Comparison of ENCODE assay signal across 20 cellular contexts in genomic region chr10:132808568-132809236, GRCh38. TPM values are rescaled to one million over a fixed set of nuclear protein-coding genes. Genes with fewer than 3 reads are reported as not detected.
DNase-seq lines count a peak whose midpoint lies in the region; FAIRE-seq and TF ChIP-seq lines count a peak whose summit lies in the region.
"Had no signal": no experiment of that assay in that cellular context is flagged by ENCODE, and none has a peak within 500 bp of the region (broad histone marks: within the 10 kb centered on the region; RNA-seq: fewer than 3 reads in every experiment).

No MANE protein-coding gene starts in this region.

- H3K14ac ChIP-seq in H1 (ENCODE audit: insufficient read length), result no peak overlapping the region

- POLR2A ChIA-PET in activated CD4-positive, alpha-beta T cell treated with anti-CD3 and anti-CD28 coated beads, Interleukin-2, amount 10 ng/mL, durations not matched to agents 7 days and 5 days (lab: Charles Lee), result no interaction called here
- POLR2A ChIA-PET in H1 (lab: Charles Lee; ENCODE audit: partially characterized antibody), result interaction anchor here (0.9 to 1.2 kb wide), 2 partner anchors 33 to 62 kb away, joined by 3 read pairs; no protein-coding TSS in a partner anchor

- 0 out of 2 replicates have a peak overlapping the region, but pooled peaks have one; percentile 22 for H4K8ac ChIP-seq in H1 (ENCODE audit: extremely low read depth, insufficient read depth, low read length)

- H3K4me3 ChIP-seq in H1 (ENCODE audit: extremely low read depth in 1 of 4, insufficient read depth in 2 of 4, low read depth in 3 of 4, low read length in 4 of 4) (no peak overlapping the region), esophagus muscularis mucosa (no peak overlapping the region)
- H3K4me3 ChIP-seq: K562, SJCRH30 had no signal

- no peak for TF ChIP-seq CTCF in CD14-positive monocyte (IDR thresholded peaks at IDR 0.05)
- TF ChIP-seq CTCF in H1 (IDR thresholded peaks at IDR 0.05; ENCODE audit: control extremely low read depth in 1 of 3, insufficient read depth in 1 of 3, low read depth in 1 of 3, low read length in 3 of 3), result no peak
- TF ChIP-seq CTCF in esophagus muscularis mucosa (IDR thresholded peaks at IDR 0.05), result no peak

- H3K4me2 ChIP-seq in H1 (ENCODE audit: insufficient read depth in 1 of 2, low read depth in 2 of 2, low read length in 2 of 2), result no peak overlapping the region

- no peak overlapping the region for H3K27ac Mint-ChIP-seq in activated CD4-positive, alpha-beta T cell treated with anti-CD3 and anti-CD28 coated beads, Interleukin-2, amount 10 ng/mL, durations not matched to agents 24 days and 14 days
- no peak overlapping the region for H3K27ac Mint-ChIP-seq in activated CD4-positive, alpha-beta T cell treated with anti-CD3 and anti-CD28 coated beads, Interleukin-2, amount 10 ng/mL, durations not matched to agents 7 days and 5 days
- no peak overlapping the region for H3K27ac Mint-ChIP-seq in CD14-positive monocyte
- H3K27ac Mint-ChIP-seq: CD4-positive, alpha-beta memory T cell; HFFc6 had no signal

- H3K23me2 ChIP-seq in H1 (ENCODE audit: low read depth, low read length), result no peaks in the 10 kb centered on the region

- no peak for TF ChIP-seq EP300 in H1 (IDR thresholded peaks at IDR 0.05; ENCODE audit: borderline replicate concordance in 1 of 2, low read depth in 2 of 2, low read length in 2 of 2)
- TF ChIP-seq EP300 in esophagus muscularis mucosa (IDR thresholded peaks at IDR 0.05), result no peak

- no peak for FAIRE-seq in H1 (lab: Jason Lieb, UNC)
- FAIRE-seq: A204.1, H54, K562 had no signal

- H3K27ac ChIP-seq in H1 (ENCODE audit: low read depth, low read length) (no peak overlapping the region), esophagus muscularis mucosa (replicated peaks in 1 of 4) (no peak overlapping the region)
- H3K27ac ChIP-seq: SJCRH30 had no signal

- TF ChIP-seq RAD21 in H1 (IDR thresholded peaks at IDR 0.05 in 1 of 2, conservative IDR thresholded peaks at IDR 0.05 in 1 of 2; ENCODE audit: low read depth in 2 of 2, low read length in 2 of 2), result no peak

- whole genome bisulfite sequencing in H1 (ENCODE audit: extremely low coverage in 1 of 2, insufficient coverage in 1 of 2, insufficient read length in 1 of 2, insufficient replicate concordance in 2 of 2, low coverage in 1 of 2, low lambda C conversion rate in 2 of 2, missing lambda C conversion rate in 1 of 2), 2 experiments, result 90% methylated on average over 18 of the region's 33 CpGs; no CpG with 5 or more reads in 1 of the 2 experiments
- WGBS in esophagus muscularis mucosa, result 63% methylated on average over 19 of the region's 33 CpGs

- no peaks in the 10 kb centered on the region for H3K27me3 ChIP-seq in H1 (replicated peaks in 1 of 4; ENCODE audit: control insufficient read depth in 3 of 4, extremely low read depth in 1 of 4, insufficient read depth in 3 of 4, low read length in 3 of 4)
- peaks cover 0 to 51% (median under 1%) of the 10 kb centered on the region in 4 donors for H3K27me3 ChIP-seq in esophagus muscularis mucosa
- H3K27me3 ChIP-seq: SJCRH30 had no signal

- H3K56ac ChIP-seq in H1 (replicated peaks; ENCODE audit: insufficient read length, low read depth, low read length), result no peak overlapping the region

- H3K36me3 Mint-ChIP-seq in activated CD4-positive, alpha-beta T cell treated with anti-CD3 and anti-CD28 coated beads, Interleukin-2, amount 10 ng/mL, durations not matched to agents 24 days and 14 days (ENCODE audit: low read depth), result no peaks in the 10 kb centered on the region
- no peaks in the 10 kb centered on the region for H3K36me3 Mint-ChIP-seq in activated CD4-positive, alpha-beta T cell treated with anti-CD3 and anti-CD28 coated beads, Interleukin-2, amount 10 ng/mL, durations not matched to agents 7 days and 5 days (ENCODE audit: low read depth)
- no peaks in the 10 kb centered on the region for H3K36me3 Mint-ChIP-seq in CD14-positive monocyte
- H3K36me3 Mint-ChIP-seq: CD4-positive, alpha-beta memory T cell had no signal

- H3K79me1 ChIP-seq in H1 (ENCODE audit: low read depth, low read length), result no peaks in the 10 kb centered on the region

- intact Hi-C loops in activated CD4-positive, alpha-beta T cell treated with anti-CD3 and anti-CD28 coated beads, Interleukin-2, amount 10 ng/mL, durations not matched to agents 24 days and 14 days (cut with micrococcal nuclease), result no loop called here
- intact Hi-C loops in CD14-positive monocyte (cut with micrococcal nuclease), result no loop called here
- intact Hi-C loops in posterior vena cava (cut with DNase I), result loop anchor here in 1 of 2 donors (5.0 kb wide), 1 partner anchor 546 kb away; no protein-coding TSS in a partner anchor
- intact Hi-C loops in esophagus muscularis mucosa (cut with DNase I), result no loop called here

- CTCF ChIA-PET in activated CD4-positive, alpha-beta T cell treated with anti-CD3 and anti-CD28 coated beads, Interleukin-2, amount 10 ng/mL, durations not matched to agents 7 days and 5 days (lab: Charles Lee), result interaction anchor here (0.6 kb wide), 1 partner anchor 129 kb away, joined by 4 read pairs; no protein-coding TSS in a partner anchor
- CTCF ChIA-PET in H1 (lab: Charles Lee; ENCODE audit: partially characterized antibody), result interaction anchor here (0.6 to 2.9 kb wide), 8 partner anchors 14 to 1450 kb away, joined by 3 to 8 read pairs (median 4); no protein-coding TSS in a partner anchor

- H2BK20ac ChIP-seq in H1 (ENCODE audit: low read length), result no peak overlapping the region

- H3K79me2 ChIP-seq in H1 (ENCODE audit: control insufficient read depth in 1 of 2, insufficient read depth in 2 of 2, low read length in 2 of 2), result no peaks in the 10 kb centered on the region

- no peak overlapping the region for H3K4me3 Mint-ChIP-seq in activated CD4-positive, alpha-beta T cell treated with anti-CD3 and anti-CD28 coated beads, Interleukin-2, amount 10 ng/mL, durations not matched to agents 24 days and 14 days
- no peak overlapping the region for H3K4me3 Mint-ChIP-seq in activated CD4-positive, alpha-beta T cell treated with anti-CD3 and anti-CD28 coated beads, Interleukin-2, amount 10 ng/mL, durations not matched to agents 7 days and 5 days
- no peak overlapping the region for H3K4me3 Mint-ChIP-seq in CD14-positive monocyte
- H3K4me3 Mint-ChIP-seq: CD4-positive, alpha-beta memory T cell; HFFc6 had no signal

- no peak overlapping the region for H2BK120ac ChIP-seq in H1 (replicated peaks; ENCODE audit: low read depth, low read length)

- no peak overlapping the region for H4K5ac ChIP-seq in H1 (ENCODE audit: insufficient read length, low read depth, low read length)

- no peak overlapping the region for H3K9ac ChIP-seq in H1 (replicated peaks in 1 of 4; ENCODE audit: extremely low read depth in 1 of 4, low read depth in 3 of 4, low read length in 3 of 4)

- TF ChIP-seq POLR2A in H1 (IDR thresholded peaks at IDR 0.05; ENCODE audit: control extremely low read depth in 1 of 2, low read depth in 2 of 2, low read length in 2 of 2), result no peak
- TF ChIP-seq POLR2A in esophagus muscularis mucosa (IDR thresholded peaks at IDR 0.05; ENCODE audit: low read depth), result no peak

- no peaks in the 10 kb centered on the region for H3K4me1 Mint-ChIP-seq in activated CD4-positive, alpha-beta T cell treated with anti-CD3 and anti-CD28 coated beads, Interleukin-2, amount 10 ng/mL, durations not matched to agents 24 days and 14 days
- H3K4me1 Mint-ChIP-seq in activated CD4-positive, alpha-beta T cell treated with anti-CD3 and anti-CD28 coated beads, Interleukin-2, amount 10 ng/mL, durations not matched to agents 7 days and 5 days, result no peaks in the 10 kb centered on the region
- H3K4me1 Mint-ChIP-seq in CD14-positive monocyte, result no peaks in the 10 kb centered on the region
- H3K4me1 Mint-ChIP-seq: CD4-positive, alpha-beta memory T cell had no signal

- no peak overlapping the region for H3K18ac ChIP-seq in H1 (ENCODE audit: extremely low read depth, low read length)

- H3K9me3 ChIP-seq in H1 (ENCODE audit: insufficient read depth in 2 of 2, low read depth in 1 of 2, low read length in 1 of 2) (no peaks in the 10 kb centered on the region), esophagus muscularis mucosa (no peaks in the 10 kb centered on the region)
- H3K9me3 ChIP-seq: SJCRH30 had no signal

- no peak overlapping the region for H3K4ac ChIP-seq in H1 (replicated peaks; ENCODE audit: insufficient read length, low read depth, low read length)

- no peak overlapping the region for H4K91ac ChIP-seq in H1 (replicated peaks; ENCODE audit: insufficient read length, low read length)

- H2BK15ac ChIP-seq in H1 (ENCODE audit: low read length), result no peak overlapping the region; the same call in 1 of the 2 replicates

- H2AK5ac ChIP-seq in H1 (ENCODE audit: low read depth, low read length), result no peak overlapping the region

- DNase-seq in activated CD4-positive, alpha-beta T cell treated with anti-CD3 and anti-CD28 coated beads, Interleukin-2, amount 10 ng/mL, durations not matched to agents 24 days and 14 days, result peak; percentile 51
- no peak for DNase-seq in activated CD4-positive, alpha-beta T cell treated with anti-CD3 and anti-CD28 coated beads, Interleukin-2, amount 10 ng/mL, durations not matched to agents 7 days and 5 days
- DNase-seq in CD14-positive monocyte (ENCODE audit: low spot score) (peak; percentile 35), H1 (ENCODE audit: low read depth in 1 of 2, low spot score in 2 of 2) (no peak), posterior vena cava (ENCODE audit: low spot score) (peak; percentile 72), ureter (ENCODE audit: low spot score) (no peak), NCI-H1694 treated with DMSO at 0.1 percent for 48 hours (lab: John Stamatoyannopoulos, UW) (no peak), esophagus muscularis mucosa (ENCODE audit: extremely low spot score) (no peak)
- DNase-seq: CD4-positive, alpha-beta memory T cell; HFFc6; NCI-H1092 treated with DMSO at 0.1 percent for 48 hours; NCI-H2227 treated with DMSO at 0.1 percent for 48 hours; NCI-H510A treated with DMSO at 0.1 percent for 48 hours; NCI-H82; RPMI8226; SJCRH30 had no signal

- H3K4me1 ChIP-seq in H1 (replicated peaks in 1 of 4; ENCODE audit: control insufficient read depth in 3 of 4, insufficient read depth in 4 of 4, low read length in 3 of 4) (peaks cover 0 to 3% (median 0%) of the 10 kb centered on the region in 4 experiments; a peak in 2 of 7 replicates), esophagus muscularis mucosa (no peaks in the 10 kb centered on the region)
- H3K4me1 ChIP-seq: SJCRH30 had no signal

- H3K27me3 Mint-ChIP-seq in activated CD4-positive, alpha-beta T cell treated with anti-CD3 and anti-CD28 coated beads, Interleukin-2, amount 10 ng/mL, durations not matched to agents 24 days and 14 days, result no peaks in the 10 kb centered on the region
- no peaks in the 10 kb centered on the region for H3K27me3 Mint-ChIP-seq in activated CD4-positive, alpha-beta T cell treated with anti-CD3 and anti-CD28 coated beads, Interleukin-2, amount 10 ng/mL, durations not matched to agents 7 days and 5 days
- peaks cover 0 to 12% (median 1%) of the 10 kb centered on the region in 3 donors for H3K27me3 Mint-ChIP-seq in CD14-positive monocyte (ENCODE audit: low read depth in 3 of 3)
- H3K27me3 Mint-ChIP-seq: CD4-positive, alpha-beta memory T cell had no signal

- no peaks in the 10 kb centered on the region for H3K36me3 ChIP-seq in H1 (ENCODE audit: control insufficient read depth in 2 of 4, insufficient read depth in 4 of 4, low read length in 3 of 4)
- no peaks in the 10 kb centered on the region for H3K36me3 ChIP-seq in esophagus muscularis mucosa
- H3K36me3 ChIP-seq: SJCRH30 had no signal

- no peak overlapping the region for H3K23ac ChIP-seq in H1 (ENCODE audit: insufficient read length)

- H2AFZ ChIP-seq in H1 (ENCODE audit: low read length), result no peak overlapping the region

- H2BK12ac ChIP-seq in H1 (ENCODE audit: low read depth, low read length), result no peak overlapping the region

- no peak overlapping the region for H2BK5ac ChIP-seq in H1 (ENCODE audit: low read depth, low read length)

- no peaks in the 10 kb centered on the region for H3K9me3 Mint-ChIP-seq in activated CD4-positive, alpha-beta T cell treated with anti-CD3 and anti-CD28 coated beads, Interleukin-2, amount 10 ng/mL, durations not matched to agents 24 days and 14 days
- no peaks in the 10 kb centered on the region for H3K9me3 Mint-ChIP-seq in activated CD4-positive, alpha-beta T cell treated with anti-CD3 and anti-CD28 coated beads, Interleukin-2, amount 10 ng/mL, durations not matched to agents 7 days and 5 days
- H3K9me3 Mint-ChIP-seq in CD14-positive monocyte, result peaks cover 0 to 1% (median 0%) of the 10 kb centered on the region in 7 donors
- H3K9me3 Mint-ChIP-seq: CD4-positive, alpha-beta memory T cell; HFFc6 had no signal

- no peaks in the 10 kb centered on the region for H4K20me1 ChIP-seq in H1 (replicated peaks in 1 of 2; ENCODE audit: control insufficient read depth in 1 of 2, insufficient read depth in 2 of 2, low read length in 2 of 2)

RNA-seq across cellular contexts. Expression of gene NKX6-2, which starts 22.8 kb away (rescaled TPM):
- not detected in 2 replicates for total RNA-seq in activated CD4-positive, alpha-beta T cell treated with anti-CD3 and anti-CD28 coated beads, Interleukin-2, amount 10 ng/mL, durations not matched to agents 24 days and 14 days
- total RNA-seq in activated CD4-positive, alpha-beta T cell treated with anti-CD3 and anti-CD28 coated beads, Interleukin-2, amount 10 ng/mL, durations not matched to agents 7 days and 5 days, result not detected
- polyA plus RNA-seq in CD14-positive monocyte (not detected), H1 (2011; rRNA removed) (0.06 and 0.14 TPM in 2 replicates)
- total RNA-seq in H1 (2021; fragmentation: NEBNext Ultra II Directional; extraction: Animal tissue kit (Norgen Biotek cat#: 25700)), result not detected in 2 replicates
- 0.09 TPM for polyA plus RNA-seq in H1 (2011; cell fraction: cytosol; rRNA removed)
- polyA plus RNA-seq in H1 (2011; cell fraction: nucleus; rRNA removed), result 0.11 TPM
- polyA plus RNA-seq in H1 (2012, experiment 1 of 2), result 2.4 to 6.7 TPM (median 4.4 TPM) in 4 replicates
- polyA plus RNA-seq in H1 (2012, experiment 2 of 2), result 0.08 TPM
- polyA plus RNA-seq in H1 (2013, experiment 1 of 2), result not detected
- polyA plus RNA-seq in H1 (2013, experiment 2 of 2), result not detected
- polyA minus RNA-seq in H1 (2011; rRNA and poly(A)+ RNA removed), result not detected in 2 replicates
- polyA minus RNA-seq in H1 (2011; cell fraction: cytosol; rRNA and poly(A)+ RNA removed), result not detected
- not detected for polyA minus RNA-seq in H1 (2011; cell fraction: nucleus; rRNA and poly(A)+ RNA removed)
- total RNA-seq in posterior vena cava (not detected), ureter (not detected), esophagus muscularis mucosa (not detected)
- total RNA-seq: CD4-positive, alpha-beta memory T cell; HFFc6; K562; SJCRH30 had no signal
- polyA plus RNA-seq: BJ had no signal

Comparison
In these comparisons a context has a peak if more than half of its experiments do, and no peak if none do; other contexts are left out.
1. DNase-seq: peak in activated CD4-positive, alpha-beta T cell treated with anti-CD3 and anti-CD28 coated beads, Interleukin-2, amount 10 ng/mL, durations not matched to agents 24 days and 14 days (single experiment), CD14-positive monocyte (single experiment) and posterior vena cava (single experiment); none in activated CD4-positive, alpha-beta T cell treated with anti-CD3 and anti-CD28 coated beads, Interleukin-2, amount 10 ng/mL, durations not matched to agents 7 days and 5 days (single experiment), H1 (0 of 2), ureter (single experiment), NCI-H1694 treated with DMSO at 0.1 percent for 48 hours (single experiment) and esophagus muscularis mucosa (single experiment).